ENCODE assay signal across 36 cellular contexts in the genomic region with DNA sequence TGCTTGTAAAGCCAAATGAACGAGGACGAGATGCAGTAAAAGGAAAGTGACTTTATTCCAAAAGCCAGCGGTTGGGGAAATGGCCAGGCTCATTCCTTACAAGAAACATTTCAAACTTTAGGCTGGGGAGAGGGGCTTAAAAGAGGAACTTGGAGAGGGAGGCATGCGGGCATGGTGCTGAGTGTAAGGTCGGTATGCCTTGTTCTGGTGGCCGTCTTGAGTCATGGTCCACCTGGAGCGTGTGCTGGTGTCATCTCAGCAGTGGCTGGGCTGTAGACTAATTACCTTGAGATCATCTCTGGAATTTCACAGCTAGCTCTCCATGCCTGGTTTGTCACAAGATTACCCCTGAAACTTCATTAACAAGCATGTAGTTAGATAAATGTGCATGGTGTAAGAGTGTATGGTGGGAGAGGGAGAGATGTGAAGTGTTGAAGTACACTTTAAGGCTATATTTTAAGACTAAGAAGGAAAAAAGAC.
"Had no signal": no experiment of that assay in that cellular context is flagged by ENCODE, and none has a peak within 500 bp of the region (broad histone marks: within the 10 kb centered on the region; RNA-seq: fewer than 3 reads in every experiment).

No MANE protein-coding gene starts in this region.

- H3K27me3 ChIP-seq: ascending aorta, cardiac muscle cell had no signal

- H3K4me3 ChIP-seq: ascending aorta, cardiac muscle cell had no signal

- ATAC-seq: activated CD8-positive, alpha-beta memory T cell treated with anti-CD3 and anti-CD28 coated beads, Interleukin-2, amount 10 ng/mL, durations not matched to agents 7 days and 5 days; activated CD8-positive, alpha-beta T cell treated with anti-CD3 and anti-CD28 coated beads, Interleukin-2, amount 10 ng/mL, durations not matched to agents 7 days and 5 days; activated naive CD8-positive, alpha-beta T cell treated with anti-CD3 and anti-CD28 coated beads, Interleukin-2, amount 50 U/mL, for 24 hours had no signal

- H3K4me1 ChIP-seq: ascending aorta had no signal

- H3K9me3 ChIP-seq: ascending aorta had no signal

- H3K9me3 Mint-ChIP-seq: activated B cell treated with CpG ODN at 0.5 μM for 24 hours; activated CD4-positive, alpha-beta memory T cell treated with anti-CD3 and anti-CD28 coated beads for 36 hours; activated CD4-positive, alpha-beta T cell treated with anti-CD3 and anti-CD28 coated beads, Interleukin-2, amount 10 ng/mL, durations not matched to agents 24 days and 14 days; activated naive CD4-positive, alpha-beta T cell treated with anti-CD3 and anti-CD28 coated beads, Interleukin-2, amount 10 ng/mL, durations not matched to agents 7 days and 5 days; activated naive CD4-positive, alpha-beta T cell treated with anti-CD3 and anti-CD28 coated beads, Interleukin-2, amount 50 U/mL, for 24 hours; activated naive CD8-positive, alpha-beta T cell treated with anti-CD3 and anti-CD28 coated beads, Interleukin-2, amount 10 ng/mL, durations not matched to agents 7 days and 5 days; activated naive CD8-positive, alpha-beta T cell treated with anti-CD3 and anti-CD28 coated beads, Interleukin-2, amount 50 U/mL, for 24 hours; activated T-cell treated with anti-CD3 and anti-CD28 coated beads, Interleukin-2, amount 50 U/mL, for 24 hours; activated T-helper 2 cell treated with anti-CD3 and anti-CD28 coated beads, Interferon-gamma antibody, Interleukin-2, Interleukin-4, amounts not matched to agents 10 μg/mL and 5 μg/mL and 100 μg/mL, durations not matched to agents 14 hours and 24 hours and 36 hours; central memory CD8-positive, alpha-beta T cell; T-helper 1 cell treated with Interleukin-12 subunit alpha and Interleukin-12 subunit beta and Interleukin-4 antibody, amounts not matched to agents 30 μg/mL and 1 μg/mL, for 36 hours; T-helper 2 cell treated with Interferon-gamma antibody and Interleukin-4, amounts not matched to agents 5 μg/mL and 100 μg/mL, for 36 hours had no signal

- H3K27ac Mint-ChIP-seq: activated B cell treated with CpG ODN at 0.5 μM for 24 hours; activated CD4-positive, alpha-beta memory T cell treated with anti-CD3 and anti-CD28 coated beads for 36 hours; activated CD4-positive, alpha-beta T cell treated with anti-CD3 and anti-CD28 coated beads, Interleukin-2, amount 10 ng/mL, durations not matched to agents 24 days and 14 days; activated CD8-positive, alpha-beta memory T cell treated with anti-CD3 and anti-CD28 coated beads, Interleukin-2, amount 10 ng/mL, durations not matched to agents 7 days and 5 days; activated CD8-positive, alpha-beta T cell treated with anti-CD3 and anti-CD28 coated beads, Interleukin-2, amount 10 ng/mL, durations not matched to agents 7 days and 5 days; activated naive CD4-positive, alpha-beta T cell treated with anti-CD3 and anti-CD28 coated beads, Interleukin-2, amount 10 ng/mL, durations not matched to agents 7 days and 5 days; activated naive CD4-positive, alpha-beta T cell treated with anti-CD3 and anti-CD28 coated beads, Interleukin-2, amount 50 U/mL, for 24 hours; activated naive CD8-positive, alpha-beta T cell; activated naive CD8-positive, alpha-beta T cell treated with anti-CD3 and anti-CD28 coated beads, Interleukin-2, amount 10 ng/mL, durations not matched to agents 7 days and 5 days; activated naive CD8-positive, alpha-beta T cell treated with anti-CD3 and anti-CD28 coated beads, Interleukin-2, amount 50 U/mL, for 24 hours; activated T-cell treated with anti-CD3 and anti-CD28 coated beads, Interleukin-2, amount 50 U/mL, for 24 hours; activated T-helper 2 cell treated with anti-CD3 and anti-CD28 coated beads, Interferon-gamma antibody, Interleukin-2, Interleukin-4, amounts not matched to agents 10 μg/mL and 5 μg/mL and 100 μg/mL, durations not matched to agents 14 hours and 24 hours and 36 hours; brain; T-helper 1 cell treated with Interleukin-12 subunit alpha and Interleukin-12 subunit beta and Interleukin-4 antibody, amounts not matched to agents 30 μg/mL and 1 μg/mL, for 36 hours; T-helper 2 cell treated with Interferon-gamma antibody and Interleukin-4, amounts not matched to agents 5 μg/mL and 100 μg/mL, for 36 hours had no signal

- DNase-seq: activated B cell treated with CpG ODN at 0.5 μM for 24 hours; activated CD4-positive, alpha-beta memory T cell treated with anti-CD3 and anti-CD28 coated beads for 36 hours; activated CD4-positive, alpha-beta T cell treated with anti-CD3 and anti-CD28 coated beads for 4 hours; activated CD4-positive, alpha-beta T cell treated with anti-CD3 and anti-CD28 coated beads, Interleukin-2, amount 10 ng/mL, durations not matched to agents 24 days and 14 days; activated CD4-positive, alpha-beta T cell treated with anti-CD3 and anti-CD28 coated beads, Interleukin-2, amount 50 U/mL, for 1 hour; activated CD4-positive, alpha-beta T cell treated with anti-CD3 and anti-CD28 coated beads, Interleukin-2, amount 50 U/mL, for 4 hours; activated CD4-positive, CD25-positive, alpha-beta regulatory T cell treated with anti-CD3 and anti-CD28 coated beads, Interleukin-2, amount 50 U/mL, for 72 hours; activated CD8-positive, alpha-beta memory T cell treated with anti-CD3 and anti-CD28 coated beads for 24 hours; activated CD8-positive, alpha-beta memory T cell treated with anti-CD3 and anti-CD28 coated beads, Interleukin-2, amount 10 ng/mL, durations not matched to agents 7 days and 5 days; activated CD8-positive, alpha-beta memory T cell treated with anti-CD3 and anti-CD28 coated beads, Interleukin-2, amount 50 U/mL, for 48 hours; activated CD8-positive, alpha-beta T cell treated with anti-CD3 and anti-CD28 coated beads, Interleukin-2, amount 10 ng/mL, durations not matched to agents 7 days and 5 days; activated effector memory CD4-positive, alpha-beta T cell treated with Interleukin-2 at 50 U/mL for 16 hours; activated gamma-delta T cell; activated naive CD4-positive, alpha-beta T cell treated with anti-CD3 and anti-CD28 coated beads, Interleukin-2, amount 10 ng/mL, durations not matched to agents 7 days and 5 days; activated naive CD4-positive, alpha-beta T cell treated with Interleukin-2 at 50 U/mL for 16 hours; activated naive CD8-positive, alpha-beta T cell treated with anti-CD3 and anti-CD28 coated beads, Interleukin-2, amount 10 ng/mL, durations not matched to agents 7 days and 5 days; activated naive CD8-positive, alpha-beta T cell treated with anti-CD3 and anti-CD28 coated beads, Interleukin-2, amount 50 U/mL, for 24 hours; activated T-cell treated with anti-CD3 and anti-CD28 coated beads, Interleukin-2, amount 50 U/mL, for 24 hours; activated T-cell treated with anti-CD3 and anti-CD28 coated beads, Interleukin-2, amount 50 U/mL, for 48 hours; amygdala; anterior cingulate cortex; caudate nucleus; cerebellar nuclear complex; T-helper 1 cell; T-helper 2 cell; T-helper 9 cell had no signal

- H3K4me3 Mint-ChIP-seq: activated B cell treated with CpG ODN at 0.5 μM for 24 hours; activated CD4-positive, alpha-beta memory T cell treated with anti-CD3 and anti-CD28 coated beads for 36 hours; activated CD4-positive, alpha-beta T cell treated with anti-CD3 and anti-CD28 coated beads, Interleukin-2, amount 10 ng/mL, durations not matched to agents 24 days and 14 days; activated CD8-positive, alpha-beta memory T cell treated with anti-CD3 and anti-CD28 coated beads, Interleukin-2, amount 10 ng/mL, durations not matched to agents 7 days and 5 days; activated CD8-positive, alpha-beta T cell treated with anti-CD3 and anti-CD28 coated beads, Interleukin-2, amount 10 ng/mL, durations not matched to agents 7 days and 5 days; activated naive CD4-positive, alpha-beta T cell treated with anti-CD3 and anti-CD28 coated beads, Interleukin-2, amount 10 ng/mL, durations not matched to agents 7 days and 5 days; activated naive CD4-positive, alpha-beta T cell treated with anti-CD3 and anti-CD28 coated beads, Interleukin-2, amount 50 U/mL, for 24 hours; activated naive CD8-positive, alpha-beta T cell; activated naive CD8-positive, alpha-beta T cell treated with anti-CD3 and anti-CD28 coated beads, Interleukin-2, amount 10 ng/mL, durations not matched to agents 7 days and 5 days; activated naive CD8-positive, alpha-beta T cell treated with anti-CD3 and anti-CD28 coated beads, Interleukin-2, amount 50 U/mL, for 24 hours; activated T-cell treated with anti-CD3 and anti-CD28 coated beads, Interleukin-2, amount 50 U/mL, for 24 hours; brain; central memory CD8-positive, alpha-beta T cell; T-helper 1 cell treated with Interleukin-12 subunit alpha and Interleukin-12 subunit beta and Interleukin-4 antibody, amounts not matched to agents 30 μg/mL and 1 μg/mL, for 36 hours; T-helper 2 cell treated with Interferon-gamma antibody and Interleukin-4, amounts not matched to agents 5 μg/mL and 100 μg/mL, for 36 hours had no signal

- H3K36me3 ChIP-seq: ascending aorta, cardiac muscle cell had no signal

- H3K27me3 Mint-ChIP-seq: brain had no signal

- H3K4me1 Mint-ChIP-seq: activated B cell treated with CpG ODN at 0.5 μM for 24 hours; activated CD4-positive, alpha-beta T cell treated with anti-CD3 and anti-CD28 coated beads, Interleukin-2, amount 10 ng/mL, durations not matched to agents 24 days and 14 days; activated CD8-positive, alpha-beta memory T cell treated with anti-CD3 and anti-CD28 coated beads, Interleukin-2, amount 10 ng/mL, durations not matched to agents 7 days and 5 days; activated naive CD4-positive, alpha-beta T cell treated with anti-CD3 and anti-CD28 coated beads, Interleukin-2, amount 10 ng/mL, durations not matched to agents 7 days and 5 days; activated naive CD4-positive, alpha-beta T cell treated with anti-CD3 and anti-CD28 coated beads, Interleukin-2, amount 50 U/mL, for 24 hours; activated naive CD8-positive, alpha-beta T cell treated with anti-CD3 and anti-CD28 coated beads, Interleukin-2, amount 10 ng/mL, durations not matched to agents 7 days and 5 days; activated naive CD8-positive, alpha-beta T cell treated with anti-CD3 and anti-CD28 coated beads, Interleukin-2, amount 50 U/mL, for 24 hours; central memory CD8-positive, alpha-beta T cell had no signal

- H3K27ac ChIP-seq: ascending aorta, cardiac muscle cell, VCaP had no signal

- H3K36me3 Mint-ChIP-seq: activated CD4-positive, alpha-beta memory T cell treated with anti-CD3 and anti-CD28 coated beads for 36 hours; activated CD8-positive, alpha-beta memory T cell treated with anti-CD3 and anti-CD28 coated beads, Interleukin-2, amount 10 ng/mL, durations not matched to agents 7 days and 5 days; activated naive CD4-positive, alpha-beta T cell treated with anti-CD3 and anti-CD28 coated beads, Interleukin-2, amount 10 ng/mL, durations not matched to agents 7 days and 5 days; activated naive CD4-positive, alpha-beta T cell treated with anti-CD3 and anti-CD28 coated beads, Interleukin-2, amount 50 U/mL, for 24 hours; activated naive CD8-positive, alpha-beta T cell; activated naive CD8-positive, alpha-beta T cell treated with anti-CD3 and anti-CD28 coated beads, Interleukin-2, amount 10 ng/mL, durations not matched to agents 7 days and 5 days; brain had no signal
